ENCODE assay signal across 1 cellular context in the genomic region with DNA sequence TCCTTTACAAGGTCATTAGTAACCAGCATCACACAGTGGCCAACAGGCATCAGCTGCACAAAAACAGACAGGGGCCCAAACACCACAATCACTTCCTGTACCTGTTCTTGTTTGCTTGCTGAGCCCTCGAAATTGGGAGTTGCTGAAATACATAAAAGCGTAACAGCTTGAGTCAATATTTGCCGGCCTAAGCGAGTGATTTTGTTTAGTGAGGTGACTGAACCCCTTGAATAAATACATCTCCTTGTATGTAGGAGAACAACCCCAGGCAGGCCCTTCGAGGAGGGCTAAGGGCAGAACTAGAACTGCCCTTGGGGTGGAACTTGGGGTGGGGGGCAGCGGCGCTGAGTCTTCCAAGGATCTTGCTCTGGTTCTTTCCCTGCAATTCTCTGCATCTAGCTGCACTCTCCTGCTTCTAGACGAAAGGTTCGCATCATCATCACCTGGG.
TF ChIP-seq lines count a peak whose summit lies in the region.

No MANE protein-coding gene starts in this region.

TF ChIP-seq in HepG2, 621 proteins besides CTCF, POLR2A, EP300 and RAD21 (continued from another document and continues in another):
- TF ChIP-seq, protein P1, sequence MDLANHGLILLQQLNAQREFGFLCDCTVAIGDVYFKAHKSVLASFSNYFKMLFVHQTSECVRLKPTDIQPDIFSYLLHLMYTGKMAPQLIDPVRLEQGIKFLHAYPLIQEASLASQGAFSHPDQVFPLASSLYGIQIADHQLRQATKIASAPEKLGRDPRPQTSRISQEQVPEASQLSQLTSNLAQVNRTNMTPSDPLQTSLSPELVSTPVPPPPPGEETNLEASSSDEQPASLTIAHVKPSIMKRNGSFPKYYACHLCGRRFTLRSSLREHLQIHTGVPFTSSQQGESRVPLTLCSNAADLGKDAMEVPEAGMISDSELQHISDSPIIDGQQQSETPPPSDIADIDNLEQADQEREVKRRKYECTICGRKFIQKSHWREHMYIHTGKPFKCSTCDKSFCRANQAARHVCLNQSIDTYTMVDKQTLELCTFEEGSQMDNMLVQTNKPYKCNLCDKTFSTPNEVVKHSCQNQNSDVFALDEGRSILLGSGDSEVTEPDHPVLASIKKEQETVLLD (CRISPR knock-in tag; IDR thresholded peaks at IDR 0.05; ENCODE audit: low read depth): no peak
- TF ChIP-seq ZNF264 (CRISPR knock-in tag; IDR thresholded peaks at IDR 0.05) (peak; percentile 73; the same call in 1 of the 2 replicates), NFIB (CRISPR knock-in tag; IDR thresholded peaks at IDR 0.05; ENCODE audit: borderline replicate concordance) (no peak), JUND (CRISPR knock-in tag; IDR thresholded peaks at IDR 0.05) (0 out of 2 replicates have a peak, but pooled peaks have one; percentile 53), FOXO1 (CRISPR knock-in tag; IDR thresholded peaks at IDR 0.05) (peak; percentile 98), ZNF337 (CRISPR knock-in tag; IDR thresholded peaks at IDR 0.05; ENCODE audit: borderline replicate concordance, low read depth) (no peak), PCBP1 (IDR thresholded peaks at IDR 0.05; ENCODE audit: borderline replicate concordance, low read depth, low read length) (no peak), ZNF501 (CRISPR knock-in tag; IDR thresholded peaks at IDR 0.05) (peak; percentile 35; the same call in 1 of the 2 replicates), MAF1 (CRISPR knock-in tag; IDR thresholded peaks at IDR 0.05; ENCODE audit: borderline replicate concordance) (no peak), ATF7-NPFF (CRISPR knock-in tag; IDR thresholded peaks at IDR 0.05; ENCODE audit: low read depth) (no peak), ZNF292 (CRISPR knock-in tag; IDR thresholded peaks at IDR 0.05; ENCODE audit: borderline replicate concordance, low read depth) (peak; percentile 75; the same call in 1 of the 2 replicates), ELF4 (CRISPR knock-in tag; IDR thresholded peaks at IDR 0.05; ENCODE audit: borderline replicate concordance) (peak; percentile 44; the same call in 1 of the 2 replicates), ZSCAN21 (CRISPR knock-in tag; IDR thresholded peaks at IDR 0.05; ENCODE audit: borderline replicate concordance) (peak; percentile 57; the same call in 1 of the 2 replicates), NFATC3 (CRISPR knock-in tag; IDR thresholded peaks at IDR 0.05) (no peak), ZNF205 (CRISPR knock-in tag; IDR thresholded peaks at IDR 0.05) (peak; percentile 82; the same call in 1 of the 2 replicates), ZKSCAN1 (IDR thresholded peaks at IDR 0.05; ENCODE audit: low read length) (no peak), ARNTL (CRISPR knock-in tag; IDR thresholded peaks at IDR 0.05) (0 out of 2 replicates have a peak, but pooled peaks have one; percentile 51), SMAD3 (CRISPR knock-in tag; IDR thresholded peaks at IDR 0.05) (peak; percentile 96), MBD4 (IDR thresholded peaks at IDR 0.05; ENCODE audit: borderline replicate concordance, low read length) (peak; percentile 82; the same call in 1 of the 2 replicates), TAF1 (CRISPR knock-in tag; IDR thresholded peaks at IDR 0.05) (peak; percentile 27; the same call in 1 of the 2 replicates), JUN (CRISPR knock-in tag; IDR thresholded peaks at IDR 0.05) (no peak), NAIF1 (CRISPR knock-in tag; IDR thresholded peaks at IDR 0.05; ENCODE audit: borderline replicate concordance) (no peak), ISL2 (CRISPR knock-in tag; IDR thresholded peaks at IDR 0.05) (peak; percentile 99), ZNF101 (CRISPR knock-in tag; IDR thresholded peaks at IDR 0.05; ENCODE audit: borderline replicate concordance, low read depth) (no peak), ISX (CRISPR knock-in tag; conservative IDR thresholded peaks at IDR 0.05) (no peak), SRY (CRISPR knock-in tag; IDR thresholded peaks at IDR 0.05) (no peak; the same call in 1 of the 2 replicates), PITX1 (CRISPR knock-in tag; IDR thresholded peaks at IDR 0.05) (peak; percentile 95), HDAC1 (CRISPR knock-in tag; IDR thresholded peaks at IDR 0.05) (peak; percentile 94), NR2F2 (IDR thresholded peaks at IDR 0.05; ENCODE audit: borderline replicate concordance, low read depth) (peak; percentile 87), TMF1 (CRISPR knock-in tag; IDR thresholded peaks at IDR 0.05; ENCODE audit: low read depth) (no peak), ZNF879 (CRISPR knock-in tag; IDR thresholded peaks at IDR 0.05) (no peak), HDAC2 (CRISPR knock-in tag; IDR thresholded peaks at IDR 0.05) (peak; percentile 95), ZNF777 (CRISPR knock-in tag; IDR thresholded peaks at IDR 0.05) (no peak), GATA4 (IDR thresholded peaks at IDR 0.05; ENCODE audit: borderline replicate concordance, low read depth) (peak; percentile 90), KAT2B (IDR thresholded peaks at IDR 0.05; ENCODE audit: borderline replicate concordance, low read depth, low read length) (no peak), ZNF17 (CRISPR knock-in tag; IDR thresholded peaks at IDR 0.05) (no peak), CREM (IDR thresholded peaks at IDR 0.05) (peak; percentile 92), CREM (CRISPR knock-in tag; IDR thresholded peaks at IDR 0.05) (no peak), ZNF253 (CRISPR knock-in tag; IDR thresholded peaks at IDR 0.05; ENCODE audit: borderline replicate concordance) (no peak)
- TF ChIP-seq, protein P2, sequence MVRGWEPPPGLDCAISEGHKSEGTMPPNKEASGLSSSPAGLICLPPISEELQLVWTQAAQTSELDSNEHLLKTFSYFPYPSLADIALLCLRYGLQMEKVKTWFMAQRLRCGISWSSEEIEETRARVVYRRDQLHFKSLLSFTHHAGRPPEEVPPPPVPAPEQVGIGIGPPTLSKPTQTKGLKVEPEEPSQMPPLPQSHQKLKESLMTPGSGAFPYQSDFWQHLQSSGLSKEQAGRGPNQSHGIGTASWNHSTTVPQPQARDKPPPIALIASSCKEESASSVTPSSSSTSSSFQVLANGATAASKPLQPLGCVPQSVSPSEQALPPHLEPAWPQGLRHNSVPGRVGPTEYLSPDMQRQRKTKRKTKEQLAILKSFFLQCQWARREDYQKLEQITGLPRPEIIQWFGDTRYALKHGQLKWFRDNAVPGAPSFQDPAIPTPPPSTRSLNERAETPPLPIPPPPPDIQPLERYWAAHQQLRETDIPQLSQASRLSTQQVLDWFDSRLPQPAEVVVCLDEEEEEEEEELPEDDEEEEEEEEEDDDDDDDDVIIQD (CRISPR knock-in tag; IDR thresholded peaks at IDR 0.05; ENCODE audit: low read depth): peak; percentile 91
- TF ChIP-seq, protein P3, sequence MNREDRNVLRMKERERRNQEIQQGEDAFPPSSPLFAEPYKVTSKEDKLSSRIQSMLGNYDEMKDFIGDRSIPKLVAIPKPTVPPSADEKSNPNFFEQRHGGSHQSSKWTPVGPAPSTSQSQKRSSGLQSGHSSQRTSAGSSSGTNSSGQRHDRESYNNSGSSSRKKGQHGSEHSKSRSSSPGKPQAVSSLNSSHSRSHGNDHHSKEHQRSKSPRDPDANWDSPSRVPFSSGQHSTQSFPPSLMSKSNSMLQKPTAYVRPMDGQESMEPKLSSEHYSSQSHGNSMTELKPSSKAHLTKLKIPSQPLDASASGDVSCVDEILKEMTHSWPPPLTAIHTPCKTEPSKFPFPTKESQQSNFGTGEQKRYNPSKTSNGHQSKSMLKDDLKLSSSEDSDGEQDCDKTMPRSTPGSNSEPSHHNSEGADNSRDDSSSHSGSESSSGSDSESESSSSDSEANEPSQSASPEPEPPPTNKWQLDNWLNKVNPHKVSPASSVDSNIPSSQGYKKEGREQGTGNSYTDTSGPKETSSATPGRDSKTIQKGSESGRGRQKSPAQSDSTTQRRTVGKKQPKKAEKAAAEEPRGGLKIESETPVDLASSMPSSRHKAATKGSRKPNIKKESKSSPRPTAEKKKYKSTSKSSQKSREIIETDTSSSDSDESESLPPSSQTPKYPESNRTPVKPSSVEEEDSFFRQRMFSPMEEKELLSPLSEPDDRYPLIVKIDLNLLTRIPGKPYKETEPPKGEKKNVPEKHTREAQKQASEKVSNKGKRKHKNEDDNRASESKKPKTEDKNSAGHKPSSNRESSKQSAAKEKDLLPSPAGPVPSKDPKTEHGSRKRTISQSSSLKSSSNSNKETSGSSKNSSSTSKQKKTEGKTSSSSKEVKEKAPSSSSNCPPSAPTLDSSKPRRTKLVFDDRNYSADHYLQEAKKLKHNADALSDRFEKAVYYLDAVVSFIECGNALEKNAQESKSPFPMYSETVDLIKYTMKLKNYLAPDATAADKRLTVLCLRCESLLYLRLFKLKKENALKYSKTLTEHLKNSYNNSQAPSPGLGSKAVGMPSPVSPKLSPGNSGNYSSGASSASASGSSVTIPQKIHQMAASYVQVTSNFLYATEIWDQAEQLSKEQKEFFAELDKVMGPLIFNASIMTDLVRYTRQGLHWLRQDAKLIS (CRISPR knock-in tag; IDR thresholded peaks at IDR 0.05): 0 out of 2 replicates have a peak, but pooled peaks have one; percentile 55
- TF ChIP-seq, protein P4, sequence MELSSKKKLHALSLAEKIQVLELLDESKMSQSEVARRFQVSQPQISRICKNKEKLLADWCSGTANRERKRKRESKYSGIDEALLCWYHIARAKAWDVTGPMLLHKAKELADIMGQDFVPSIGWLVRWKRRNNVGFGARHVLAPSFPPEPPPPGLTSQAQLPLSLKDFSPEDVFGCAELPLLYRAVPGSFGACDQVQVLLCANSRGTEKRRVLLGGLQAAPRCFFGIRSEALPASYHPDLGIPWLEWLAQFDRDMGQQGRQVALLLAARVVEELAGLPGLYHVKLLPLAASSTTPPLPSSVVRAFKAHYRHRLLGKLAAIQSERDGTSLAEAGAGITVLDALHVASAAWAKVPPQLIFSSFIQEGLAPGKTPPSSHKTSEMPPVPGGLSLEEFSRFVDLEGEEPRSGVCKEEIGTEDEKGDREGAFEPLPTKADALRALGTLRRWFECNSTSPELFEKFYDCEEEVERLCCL (CRISPR knock-in tag; IDR thresholded peaks at IDR 0.05; ENCODE audit: borderline replicate concordance): no peak
- TF ChIP-seq, protein P5, sequence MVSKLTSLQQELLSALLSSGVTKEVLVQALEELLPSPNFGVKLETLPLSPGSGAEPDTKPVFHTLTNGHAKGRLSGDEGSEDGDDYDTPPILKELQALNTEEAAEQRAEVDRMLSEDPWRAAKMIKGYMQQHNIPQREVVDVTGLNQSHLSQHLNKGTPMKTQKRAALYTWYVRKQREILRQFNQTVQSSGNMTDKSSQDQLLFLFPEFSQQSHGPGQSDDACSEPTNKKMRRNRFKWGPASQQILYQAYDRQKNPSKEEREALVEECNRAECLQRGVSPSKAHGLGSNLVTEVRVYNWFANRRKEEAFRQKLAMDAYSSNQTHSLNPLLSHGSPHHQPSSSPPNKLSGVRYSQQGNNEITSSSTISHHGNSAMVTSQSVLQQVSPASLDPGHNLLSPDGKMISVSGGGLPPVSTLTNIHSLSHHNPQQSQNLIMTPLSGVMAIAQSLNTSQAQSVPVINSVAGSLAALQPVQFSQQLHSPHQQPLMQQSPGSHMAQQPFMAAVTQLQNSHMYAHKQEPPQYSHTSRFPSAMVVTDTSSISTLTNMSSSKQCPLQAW (CRISPR knock-in tag; IDR thresholded peaks at IDR 0.05): peak; percentile 82
- TF ChIP-seq, protein P6, sequence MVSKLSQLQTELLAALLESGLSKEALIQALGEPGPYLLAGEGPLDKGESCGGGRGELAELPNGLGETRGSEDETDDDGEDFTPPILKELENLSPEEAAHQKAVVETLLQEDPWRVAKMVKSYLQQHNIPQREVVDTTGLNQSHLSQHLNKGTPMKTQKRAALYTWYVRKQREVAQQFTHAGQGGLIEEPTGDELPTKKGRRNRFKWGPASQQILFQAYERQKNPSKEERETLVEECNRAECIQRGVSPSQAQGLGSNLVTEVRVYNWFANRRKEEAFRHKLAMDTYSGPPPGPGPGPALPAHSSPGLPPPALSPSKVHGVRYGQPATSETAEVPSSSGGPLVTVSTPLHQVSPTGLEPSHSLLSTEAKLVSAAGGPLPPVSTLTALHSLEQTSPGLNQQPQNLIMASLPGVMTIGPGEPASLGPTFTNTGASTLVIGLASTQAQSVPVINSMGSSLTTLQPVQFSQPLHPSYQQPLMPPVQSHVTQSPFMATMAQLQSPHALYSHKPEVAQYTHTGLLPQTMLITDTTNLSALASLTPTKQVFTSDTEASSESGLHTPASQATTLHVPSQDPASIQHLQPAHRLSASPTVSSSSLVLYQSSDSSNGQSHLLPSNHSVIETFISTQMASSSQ (IDR thresholded peaks at IDR 0.05; ENCODE audit: low read depth): peak; percentile 59; the same call in 1 of the 2 replicates
- TF ChIP-seq, protein P6 (CRISPR knock-in tag; IDR thresholded peaks at IDR 0.05; ENCODE audit: borderline replicate concordance): peak; percentile 83; the same call in 1 of the 2 replicates
- TF ChIP-seq, protein P7, sequence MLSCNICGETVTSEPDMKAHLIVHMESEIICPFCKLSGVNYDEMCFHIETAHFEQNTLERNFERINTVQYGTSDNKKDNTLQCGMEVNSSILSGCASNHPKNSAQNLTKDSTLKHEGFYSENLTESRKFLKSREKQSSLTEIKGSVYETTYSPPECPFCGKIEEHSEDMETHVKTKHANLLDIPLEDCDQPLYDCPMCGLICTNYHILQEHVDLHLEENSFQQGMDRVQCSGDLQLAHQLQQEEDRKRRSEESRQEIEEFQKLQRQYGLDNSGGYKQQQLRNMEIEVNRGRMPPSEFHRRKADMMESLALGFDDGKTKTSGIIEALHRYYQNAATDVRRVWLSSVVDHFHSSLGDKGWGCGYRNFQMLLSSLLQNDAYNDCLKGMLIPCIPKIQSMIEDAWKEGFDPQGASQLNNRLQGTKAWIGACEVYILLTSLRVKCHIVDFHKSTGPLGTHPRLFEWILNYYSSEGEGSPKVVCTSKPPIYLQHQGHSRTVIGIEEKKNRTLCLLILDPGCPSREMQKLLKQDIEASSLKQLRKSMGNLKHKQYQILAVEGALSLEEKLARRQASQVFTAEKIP (CRISPR knock-in tag; IDR thresholded peaks at IDR 0.05; ENCODE audit: borderline replicate concordance): no peak
- TF ChIP-seq, protein P8, sequence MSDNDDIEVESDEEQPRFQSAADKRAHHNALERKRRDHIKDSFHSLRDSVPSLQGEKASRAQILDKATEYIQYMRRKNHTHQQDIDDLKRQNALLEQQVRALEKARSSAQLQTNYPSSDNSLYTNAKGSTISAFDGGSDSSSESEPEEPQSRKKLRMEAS (IDR thresholded peaks at IDR 0.05): peak; percentile 32; the same call in 1 of the 2 replicates
